Comparison of ENCODE assay signal across 22 cellular contexts in the genomic region with DNA sequence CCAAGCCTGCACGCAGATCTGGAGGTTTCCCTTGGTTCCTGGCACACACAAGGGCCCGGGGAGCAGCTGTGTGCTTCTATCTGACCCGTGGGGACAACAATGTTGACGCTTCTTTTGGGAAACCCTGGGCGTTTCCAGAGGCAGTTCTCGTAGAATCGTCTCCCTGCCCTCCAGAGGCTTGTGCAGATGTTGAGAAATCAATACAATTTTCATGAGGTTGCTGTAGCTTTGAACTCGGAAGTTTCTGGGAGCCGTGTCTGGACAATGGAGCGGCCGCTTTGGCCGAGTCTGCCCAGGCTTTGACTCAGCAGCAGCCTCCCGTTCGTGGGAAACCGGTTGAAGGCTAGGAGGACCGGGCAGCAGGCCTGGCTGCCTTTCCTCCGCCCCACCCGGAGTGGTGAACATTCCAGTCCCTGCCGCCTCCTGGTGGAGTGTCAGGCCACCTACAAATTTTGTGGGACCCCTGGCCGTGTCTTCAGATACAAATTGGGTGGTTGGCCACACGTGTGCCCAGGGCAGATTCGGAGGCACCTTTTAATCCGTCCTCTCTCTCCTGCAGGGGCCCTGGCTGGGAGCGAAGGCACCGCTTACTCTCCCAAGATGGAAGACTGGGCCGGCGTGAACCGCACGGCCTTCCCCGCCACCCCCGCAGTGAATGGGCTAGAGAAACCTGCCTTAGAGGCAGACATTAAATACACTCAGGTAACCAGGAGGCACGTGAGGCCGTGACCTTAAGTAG. TPM values are rescaled to one million over a fixed set of nuclear protein-coding genes. Genes with fewer than 3 reads are reported as not detected.
DNase-seq lines count a peak whose midpoint lies in the region; ATAC-seq, FAIRE-seq and TF ChIP-seq lines count a peak whose summit lies in the region.
"Had no signal": no experiment of that assay in that cellular context is flagged by ENCODE, and none has a peak within 500 bp of the region (broad histone marks: within the 10 kb centered on the region; RNA-seq: fewer than 3 reads in every experiment).

No MANE protein-coding gene starts in this region.

- no peak for ATAC-seq in WTC11
- no peak for ATAC-seq in activated T-cell treated with anti-CD3 and anti-CD28 coated beads, Interleukin-2, amount 50 U/mL, for 4 hours
- no peak for ATAC-seq in natural killer cell treated with Interleukin-12 subunit alpha and Interleukin-12 subunit beta and Interleukin-15 and Interleukin-18, amount 100 ng/mL, for 72 hours
- ATAC-seq: GM12878 had no signal

- H3K4me3 Mint-ChIP-seq in WTC11 (peak overlapping the region; percentile 9; the same call in 1 of the 2 replicates), progenitor cell of endocrine pancreas (ENCODE audit: low read depth) (peak overlapping the region; percentile 9)
- H3K4me3 Mint-ChIP-seq in activated T-cell treated with anti-CD3 and anti-CD28 coated beads, Interleukin-2, amount 50 U/mL, for 4 hours = no peak overlapping the region
- no peak overlapping the region for H3K4me3 Mint-ChIP-seq in natural killer cell treated with Interleukin-12 subunit alpha and Interleukin-12 subunit beta and Interleukin-15 and Interleukin-18, amount 100 ng/mL, for 72 hours
- H3K4me3 Mint-ChIP-seq: CD4-positive, alpha-beta T cell had no signal

- H3K4me1 Mint-ChIP-seq in WTC11 = peaks cover 46% of the 10 kb centered on the region
- H3K4me1 Mint-ChIP-seq in progenitor cell of endocrine pancreas (ENCODE audit: low read depth) = peaks cover 12% of the 10 kb centered on the region
- no peaks in the 10 kb centered on the region for H3K4me1 Mint-ChIP-seq in activated T-cell treated with anti-CD3 and anti-CD28 coated beads, Interleukin-2, amount 50 U/mL, for 4 hours (ENCODE audit: low read depth)
- H3K4me1 Mint-ChIP-seq in natural killer cell treated with Interleukin-12 subunit alpha and Interleukin-12 subunit beta and Interleukin-15 and Interleukin-18, amount 100 ng/mL, for 72 hours (ENCODE audit: low read depth in 2 of 2) = peaks cover 0 to 2% of the 10 kb centered on the region in 2 donors
- H3K4me1 Mint-ChIP-seq: IgD-negative memory B cell had no signal

- H3K36me3 Mint-ChIP-seq in WTC11 (peaks cover 4% of the 10 kb centered on the region; the same call in 1 of the 2 replicates), progenitor cell of endocrine pancreas (ENCODE audit: insufficient read depth) (no peaks in the 10 kb centered on the region)
- no peaks in the 10 kb centered on the region for H3K36me3 Mint-ChIP-seq in activated T-cell treated with anti-CD3 and anti-CD28 coated beads, Interleukin-2, amount 50 U/mL, for 4 hours (ENCODE audit: insufficient read depth)
- no peaks in the 10 kb centered on the region for H3K36me3 Mint-ChIP-seq in natural killer cell treated with Interleukin-12 subunit alpha and Interleukin-12 subunit beta and Interleukin-15 and Interleukin-18, amount 100 ng/mL, for 72 hours
- H3K36me3 Mint-ChIP-seq: IgD-negative memory B cell had no signal

- POLR2A ChIA-PET in WTC11 (lab: Charles Lee) = no interaction called here

- CTCF ChIA-PET in WTC11 (lab: Charles Lee) = interaction anchor here (0.8 to 7.3 kb wide), 2 partner anchors 10 to 11 kb away, joined by 3 to 131 read pairs; no protein-coding TSS in a partner anchor

- H3K9me3 Mint-ChIP-seq in WTC11 (no peaks in the 10 kb centered on the region), progenitor cell of endocrine pancreas (ENCODE audit: low read depth) (no peaks in the 10 kb centered on the region)
- no peaks in the 10 kb centered on the region for H3K9me3 Mint-ChIP-seq in activated T-cell treated with anti-CD3 and anti-CD28 coated beads, Interleukin-2, amount 50 U/mL, for 4 hours
- H3K9me3 Mint-ChIP-seq in natural killer cell treated with Interleukin-12 subunit alpha and Interleukin-12 subunit beta and Interleukin-15 and Interleukin-18, amount 100 ng/mL, for 72 hours = no peaks in the 10 kb centered on the region
- H3K9me3 Mint-ChIP-seq: CD4-positive, alpha-beta T cell had no signal

- TF ChIP-seq CTCF in WTC11 (IDR thresholded peaks at IDR 0.05) = no peak
- no peak for TF ChIP-seq CTCF in progenitor cell of endocrine pancreas (IDR thresholded peaks at IDR 0.05; ENCODE audit: unreplicated experiment)

- H3K27me3 Mint-ChIP-seq in WTC11 (ENCODE audit: low read depth) (peaks cover 98% of the 10 kb centered on the region), progenitor cell of endocrine pancreas (peaks cover 95% of the 10 kb centered on the region)
- H3K27me3 Mint-ChIP-seq in activated T-cell treated with anti-CD3 and anti-CD28 coated beads, Interleukin-2, amount 50 U/mL, for 4 hours (ENCODE audit: low read depth) = peaks cover 76% of the 10 kb centered on the region
- H3K27me3 Mint-ChIP-seq in natural killer cell treated with Interleukin-12 subunit alpha and Interleukin-12 subunit beta and Interleukin-15 and Interleukin-18, amount 100 ng/mL, for 72 hours = peaks cover 45 to 61% of the 10 kb centered on the region in 2 donors

- no peak overlapping the region for H3K27ac Mint-ChIP-seq in WTC11
- no peak overlapping the region for H3K27ac Mint-ChIP-seq in progenitor cell of endocrine pancreas
- no peak overlapping the region for H3K27ac Mint-ChIP-seq in natural killer cell treated with Interleukin-12 subunit alpha and Interleukin-12 subunit beta and Interleukin-15 and Interleukin-18, amount 100 ng/mL, for 72 hours
- H3K27ac Mint-ChIP-seq: CD4-positive, alpha-beta T cell; IgD-negative memory B cell had no signal

- DNase-seq in H7 (peak; percentile 73), WTC11 (ENCODE audit: low spot score) (peak; percentile 46), mesenteric fat pad (ENCODE audit: low spot score) (peak; percentile 85), progenitor cell of endocrine pancreas (ENCODE audit: low spot score, unreplicated experiment) (no peak), GM12892 (ENCODE audit: insufficient read length) (no peak), NCI-H2029 treated with DMSO at 0.1 percent for 48 hours (lab: John Stamatoyannopoulos, UW) (no peak)
- no peak for DNase-seq in activated T-cell treated with anti-CD3 and anti-CD28 coated beads, Interleukin-2, amount 50 U/mL, for 4 hours
- no peak for DNase-seq in natural killer cell treated with Interleukin-12 subunit alpha and Interleukin-12 subunit beta and Interleukin-15 and Interleukin-18, amount 100 ng/mL, for 72 hours (ENCODE audit: low spot score)
- DNase-seq: CD4-positive, alpha-beta T cell; COR-L47; DMS79; MV-4-11; NCI-H1694 treated with DMSO at 0.1 percent for 48 hours; NCI-H446 treated with DMSO at 0.1 percent for 48 hours; NCI-H526 treated with DMSO at 0.1 percent for 48 hours; SHP77 treated with DMSO at 0.1 percent for 48 hours had no signal

- H3K36me3 ChIP-seq in H7 (replicated peaks; ENCODE audit: control insufficient read depth, insufficient read depth, low read length) = no peaks in the 10 kb centered on the region
- H3K36me3 ChIP-seq: BLaER1 had no signal

- FAIRE-seq in GM12892 (lab: Jason Lieb, UNC) = no peak
- FAIRE-seq: GM12878 had no signal

- H3K27me3 ChIP-seq in H7 (ENCODE audit: control insufficient read depth, insufficient read depth, low read length) = peaks cover 100% of the 10 kb centered on the region

- no peak for TF ChIP-seq POLR2A in GM12892 (IDR thresholded peaks at IDR 0.05; ENCODE audit: low read depth, low read length)

- H3K4me3 ChIP-seq in H7 (ENCODE audit: insufficient read depth, low read depth, low read length) = no peak overlapping the region
- H3K4me3 ChIP-seq: BLaER1, GM12878, SK-N-MC had no signal

TF ChIP-seq in WTC11, 78 proteins besides CTCF, POLR2A, EP300 and RAD21 (continues in another document):
- TF ChIP-seq E2F1 (CRISPR knock-in tag; IDR thresholded peaks at IDR 0.05) (no peak), JAZF1 (CRISPR knock-in tag; IDR thresholded peaks at IDR 0.05) (no peak), NR2C2 (CRISPR knock-in tag; IDR thresholded peaks at IDR 0.05) (no peak), RORB (CRISPR knock-in tag; IDR thresholded peaks at IDR 0.05) (no peak), ZMAT4 (CRISPR knock-in tag; IDR thresholded peaks at IDR 0.05) (no peak), FOXK1 (CRISPR knock-in tag; IDR thresholded peaks at IDR 0.05) (no peak)
- TF ChIP-seq, protein P1, sequence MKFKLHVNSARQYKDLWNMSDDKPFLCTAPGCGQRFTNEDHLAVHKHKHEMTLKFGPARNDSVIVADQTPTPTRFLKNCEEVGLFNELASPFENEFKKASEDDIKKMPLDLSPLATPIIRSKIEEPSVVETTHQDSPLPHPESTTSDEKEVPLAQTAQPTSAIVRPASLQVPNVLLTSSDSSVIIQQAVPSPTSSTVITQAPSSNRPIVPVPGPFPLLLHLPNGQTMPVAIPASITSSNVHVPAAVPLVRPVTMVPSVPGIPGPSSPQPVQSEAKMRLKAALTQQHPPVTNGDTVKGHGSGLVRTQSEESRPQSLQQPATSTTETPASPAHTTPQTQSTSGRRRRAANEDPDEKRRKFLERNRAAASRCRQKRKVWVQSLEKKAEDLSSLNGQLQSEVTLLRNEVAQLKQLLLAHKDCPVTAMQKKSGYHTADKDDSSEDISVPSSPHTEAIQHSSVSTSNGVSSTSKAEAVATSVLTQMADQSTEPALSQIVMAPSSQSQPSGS (CRISPR knock-in tag; IDR thresholded peaks at IDR 0.05; ENCODE audit: borderline replicate concordance, low read depth) = no peak

RNA-seq across cellular contexts. Expression of gene PAX1, which starts 2.7 kb away (rescaled TPM):
- not detected in 2 replicates for total RNA-seq in H7 (2014; rRNA removed; shearing (Covaris generic))
- total RNA-seq in WTC11 (2021) (not detected in 3 replicates), mesenteric fat pad (not detected), progenitor cell of endocrine pancreas (1.3 and 3.3 TPM in 2 replicates)
- not detected for total RNA-seq in activated T-cell treated with anti-CD3 and anti-CD28 coated beads, Interleukin-2, amount 50 U/mL, for 4 hours
- not detected for polyA plus RNA-seq in GM12892 (2012; ENCODE audit: missing spikeins)
- total RNA-seq in natural killer cell treated with Interleukin-12 subunit alpha and Interleukin-12 subunit beta and Interleukin-15 and Interleukin-18, amount 100 ng/mL, for 72 hours = not detected
- total RNA-seq: CD4-positive, alpha-beta T cell; GM12878; H4; RPMI7951 had no signal
- polyA plus RNA-seq: GM12878, IgD-negative memory B cell had no signal

Comparison
In these comparisons a context has a peak if more than half of its experiments do, and no peak if none do; other contexts are left out.
1. DNase-seq: peak in H7 (single experiment), WTC11 (single experiment) and mesenteric fat pad (single experiment); none in progenitor cell of endocrine pancreas (single experiment), activated T-cell treated with anti-CD3 and anti-CD28 coated beads, Interleukin-2, amount 50 U/mL, for 4 hours (single experiment), GM12892 (single experiment), natural killer cell treated with Interleukin-12 subunit alpha and Interleukin-12 subunit beta and Interleukin-15 and Interleukin-18, amount 100 ng/mL, for 72 hours (single experiment) and NCI-H2029 treated with DMSO at 0.1 percent for 48 hours (single experiment).
2. H3K4me3 Mint-ChIP-seq: peak in WTC11 (single experiment) and progenitor cell of endocrine pancreas (single experiment); none in activated T-cell treated with anti-CD3 and anti-CD28 coated beads, Interleukin-2, amount 50 U/mL, for 4 hours (single experiment) and natural killer cell treated with Interleukin-12 subunit alpha and Interleukin-12 subunit beta and Interleukin-15 and Interleukin-18, amount 100 ng/mL, for 72 hours (single experiment).